In the genomic region with DNA sequence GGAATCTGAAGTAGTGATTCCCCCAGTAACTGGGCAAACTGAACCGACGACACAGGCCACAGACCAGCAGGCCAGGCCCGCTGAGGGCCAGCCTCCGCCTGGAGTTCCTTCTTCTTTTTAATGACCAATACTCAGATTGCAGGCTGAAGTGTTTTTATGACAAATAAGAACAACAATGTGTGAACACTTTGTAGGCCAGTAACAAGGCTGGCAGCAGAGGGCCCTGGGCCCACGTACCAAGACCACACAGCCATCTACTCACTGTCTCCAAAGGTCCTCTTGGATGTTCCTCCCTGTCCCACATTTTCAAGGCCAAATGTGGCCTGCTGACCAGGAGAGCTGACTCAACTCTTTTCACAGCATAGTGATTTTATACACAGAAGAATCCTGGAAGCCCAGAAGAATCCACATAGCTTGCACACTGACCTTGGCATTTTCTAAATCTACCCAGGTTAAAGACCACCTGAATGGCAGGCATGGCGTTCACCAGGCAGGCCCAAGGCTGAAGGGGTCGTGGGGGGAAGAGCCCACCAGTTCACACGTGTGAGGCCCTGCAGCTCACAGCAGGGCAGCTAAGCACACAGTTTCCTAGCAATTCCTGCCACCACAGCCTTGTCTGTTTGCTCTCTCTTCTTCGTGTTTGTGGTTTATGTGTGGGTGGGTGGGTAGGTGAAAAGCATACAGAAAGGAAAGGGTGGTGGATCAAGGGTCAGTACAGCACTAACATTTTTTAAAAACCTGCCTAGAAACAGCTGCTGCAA, we compare ENCODE assay signal across 8 cellular contexts. TPM values are rescaled to one million over a fixed set of nuclear protein-coding genes. Genes with fewer than 3 reads are reported as not detected.
DNase-seq lines count a peak whose midpoint lies in the region; ATAC-seq, FAIRE-seq and TF ChIP-seq lines count a peak whose summit lies in the region.

No MANE protein-coding gene starts in this region.

- in situ Hi-C loops in astrocyte of the spinal cord (cut with HindIII; ENCODE audit: low sequenced_read_pairs): no loop called here

- H3K4me1 ChIP-seq in mucosa of stomach (ENCODE audit: control insufficient read depth, insufficient read depth, low read length): peaks cover 55% of the 10 kb centered on the region

- TF ChIP-seq CTCF in astrocyte of the spinal cord (IDR thresholded peaks at IDR 0.05; ENCODE audit: low read depth, low read length): no peak

- peak; percentile 89 for FAIRE-seq in GM12891 (lab: Jason Lieb, UNC)

- no peaks in the 10 kb centered on the region for H3K36me3 ChIP-seq in mucosa of stomach (ENCODE audit: control insufficient read depth, insufficient read depth, low read length)

- TF ChIP-seq POLR2A in GM12891 (IDR thresholded peaks at IDR 0.05; ENCODE audit: low read depth, low read length): no peak

- DNase-seq in GM12891 (ENCODE audit: insufficient read length, low spot score): no peak
- DNase-seq in astrocyte of the spinal cord (ENCODE audit: low read depth, low spot score): peak; percentile 59
- DNase-seq in AG08395 (ENCODE audit: low spot score): no peak
- no peak for DNase-seq in NCI-H1694 treated with DMSO at 0.1 percent for 48 hours (lab: John Stamatoyannopoulos, UW)
- no peak for DNase-seq in COLO668 (lab: John Stamatoyannopoulos, UW; ENCODE audit: unreplicated experiment)
- DNase-seq in NCI-H524 (lab: John Stamatoyannopoulos, UW): no peak

- H3K27me3 ChIP-seq in mucosa of stomach (ENCODE audit: control insufficient read depth, insufficient read depth, low read length): no peaks in the 10 kb centered on the region

- H3K9me3 ChIP-seq in mucosa of stomach (ENCODE audit: control insufficient read depth, low read length): no peaks in the 10 kb centered on the region

- H3K4me3 ChIP-seq in astrocyte of the spinal cord (ENCODE audit: low read depth, low read length) (no peak overlapping the region), mucosa of stomach (ENCODE audit: low read length) (no peak overlapping the region)

- peak; percentile 56 for ATAC-seq in HG02798 (IDR thresholded peaks at IDR 0.05; ENCODE audit: poor library complexity, unreplicated experiment)

- H3K9ac ChIP-seq in mucosa of stomach (ENCODE audit: low read length): peak overlapping the region; percentile 19

TF ChIP-seq in GM12891, 5 proteins besides CTCF, POLR2A, EP300 and RAD21:
- no peak for TF ChIP-seq TAF1 (IDR thresholded peaks at IDR 0.05; ENCODE audit: low read depth, low read length)
- no peak for TF ChIP-seq POLR2AphosphoS5 (IDR thresholded peaks at IDR 0.05; ENCODE audit: low read depth, low read length)
- no peak for TF ChIP-seq POU2F2 (IDR thresholded peaks at IDR 0.05; ENCODE audit: low read depth, low read length)
- no peak for TF ChIP-seq PAX5 (IDR thresholded peaks at IDR 0.05; ENCODE audit: insufficient read depth, low read length, severe bottlenecking)
- no peak for TF ChIP-seq SPI1 (IDR thresholded peaks at IDR 0.05; ENCODE audit: low read depth, low read length)

RNA-seq across cellular contexts. Expression of a gene that starts 13.3 kb away (rescaled TPM):
- 38.2 TPM for polyA plus RNA-seq in GM12891 (2012; ENCODE audit: low read depth, missing spikeins)
